8 cellular contexts compared by ENCODE assay signal in genomic region chr2:27322766-27323591, GRCh38. TPM values are rescaled to one million over a fixed set of nuclear protein-coding genes. Genes with fewer than 3 reads are reported as not detected.
DNase-seq lines count a peak whose midpoint lies in the region; ATAC-seq, FAIRE-seq and TF ChIP-seq lines count a peak whose summit lies in the region.

Gene MPV17, minus strand, starts transcription at chr2:27323097. Its CDS starts 580 bp downstream, at chr2:27322517.

- FAIRE-seq in RCC 7860 (lab: Jason Lieb, UNC) = no peak

- H3K79me2 ChIP-seq in KMS-11 (ENCODE audit: insufficient read depth, low read depth) = no peaks in the 10 kb centered on the region

- H3K27me3 Mint-ChIP-seq in activated T-cell treated with anti-CD3 and anti-CD28 coated beads, Interleukin-2, amount 50 U/mL, for 72 hours (ENCODE audit: low read depth) = no peaks in the 10 kb centered on the region

- TF ChIP-seq CTCF in KMS-11 (conservative IDR thresholded peaks at IDR 0.05; ENCODE audit: low read depth, low read length) (no peak), esophagus squamous epithelium (IDR thresholded peaks at IDR 0.05) (no peak)

- H3K4me3 ChIP-seq in KMS-11 (IDR thresholded peaks at IDR 0.05; ENCODE audit: insufficient read depth, low read depth, low read length) = peak within 1 kb of the TSS; percentile 92
- peak within 1 kb of the TSS; percentile 64 to 96 (median 79) for H3K4me3 ChIP-seq in esophagus squamous epithelium

- H3K4me3 Mint-ChIP-seq in activated T-cell treated with anti-CD3 and anti-CD28 coated beads, Interleukin-2, amount 50 U/mL, for 72 hours = peak within 1 kb of the TSS; percentile 95 to 99

- H3K9ac ChIP-seq in KMS-11 = peak within 1 kb of the TSS; percentile 84

- ATAC-seq in GM21737 (IDR thresholded peaks at IDR 0.05; ENCODE audit: unreplicated experiment) = peak; percentile 91
- peak; percentile 99 for ATAC-seq in activated T-cell treated with anti-CD3 and anti-CD28 coated beads, Interleukin-2, amount 50 U/mL, for 72 hours (replicated peaks in 1 of 2)

- intact Hi-C loops in esophagus squamous epithelium (cut with DNase I) = no loop called here

- H3K4me2 ChIP-seq in KMS-11 = peak within 1 kb of the TSS; percentile 71

- no peaks in the 10 kb centered on the region for H3K9me3 ChIP-seq in esophagus squamous epithelium

- no peaks in the 10 kb centered on the region for H3K9me3 Mint-ChIP-seq in activated T-cell treated with anti-CD3 and anti-CD28 coated beads, Interleukin-2, amount 50 U/mL, for 72 hours

- H4K20me1 ChIP-seq in KMS-11 (ENCODE audit: insufficient read depth) = no peaks in the 10 kb centered on the region

- H3K27ac ChIP-seq in KMS-11 = peak within 1 kb of the TSS; percentile 57
- peak within 1 kb of the TSS; percentile 92 to 98 (median 94) for H3K27ac ChIP-seq in esophagus squamous epithelium

- H3K27ac Mint-ChIP-seq in activated T-cell treated with anti-CD3 and anti-CD28 coated beads, Interleukin-2, amount 50 U/mL, for 72 hours = peak within 1 kb of the TSS; percentile 97

- WGBS in esophagus squamous epithelium, 2 donors = 0 to 3% methylated on average over 18 to 19 of the region's 39 CpGs

- H2AFZ ChIP-seq in KMS-11 (ENCODE audit: low read depth) = peak within 1 kb of the TSS; percentile 77

- DNase-seq in DMS79 (lab: John Stamatoyannopoulos, UW) (peak; percentile 85), RCC 7860 (ENCODE audit: low spot score) (peak; percentile 83), esophagus squamous epithelium (lab: John Stamatoyannopoulos, UW) (peak; percentile 68), myocyte (ENCODE audit: low read depth) (peak; percentile 93)
- peak; percentile 90 to 92 for DNase-seq in activated T-cell treated with anti-CD3 and anti-CD28 coated beads, Interleukin-2, amount 50 U/mL, for 72 hours
- DNase-seq in stimulated activated CD8-positive, alpha-beta memory T cell treated with anti-CD3 and anti-CD28 coated beads, Interleukin-7, amount 100 ng/mL, for 4 hours (ENCODE audit: low read depth in 2 of 2) = peak; percentile 77 to 80

- peak in 3 of 4 donors; percentile 36 to 83 (median 61) for TF ChIP-seq POLR2A in esophagus squamous epithelium (IDR thresholded peaks at IDR 0.05)

- H3K36me3 Mint-ChIP-seq in activated T-cell treated with anti-CD3 and anti-CD28 coated beads, Interleukin-2, amount 50 U/mL, for 72 hours (ENCODE audit: insufficient read depth in 2 of 2) = peaks cover 10 to 19% of the 10 kb centered on the region in 2 donors

- no peaks in the 10 kb centered on the region for H3K36me3 ChIP-seq in KMS-11 (ENCODE audit: insufficient read depth)
- peaks cover 12 to 36% (median 12%) of the 10 kb centered on the region in 3 donors for H3K36me3 ChIP-seq in esophagus squamous epithelium

- peaks cover 14% of the 10 kb centered on the region for H3K4me1 ChIP-seq in KMS-11 (ENCODE audit: low read depth, poor library complexity, severe bottlenecking)
- H3K4me1 ChIP-seq in esophagus squamous epithelium = peaks cover 16 to 35% (median 22%) of the 10 kb centered on the region in 3 donors

- no peaks in the 10 kb centered on the region for H3K27me3 ChIP-seq in KMS-11 (ENCODE audit: insufficient read depth, low read depth)
- H3K27me3 ChIP-seq in esophagus squamous epithelium = no peaks in the 10 kb centered on the region

- peaks cover 23% of the 10 kb centered on the region for H3K4me1 Mint-ChIP-seq in activated T-cell treated with anti-CD3 and anti-CD28 coated beads, Interleukin-2, amount 50 U/mL, for 72 hours (ENCODE audit: low read depth)

RNA-seq across cellular contexts. Expression of gene MPV17, which starts in this region (rescaled TPM):
- total RNA-seq in activated T-cell treated with anti-CD3 and anti-CD28 coated beads, Interleukin-2, amount 50 U/mL, for 72 hours = 10 to 100 TPM; 73.2 to 93.0 TPM
- total RNA-seq in esophagus squamous epithelium (10 to 100 TPM; 39.3 to 66.1 (median 48.1) TPM), myocyte (108 TPM in 2 replicates)
- polyA plus RNA-seq in myocyte (2012) = 131 TPM

Comparison
In these comparisons a context has a peak if more than half of its experiments do, and no peak if none do; other contexts are left out.
1. Peak in every context shown above with its lines: DNase-seq, ATAC-seq, H3K4me3 ChIP-seq and H3K27ac ChIP-seq.